Comparison of ENCODE assay signal across 27 cellular contexts in the genomic region with DNA sequence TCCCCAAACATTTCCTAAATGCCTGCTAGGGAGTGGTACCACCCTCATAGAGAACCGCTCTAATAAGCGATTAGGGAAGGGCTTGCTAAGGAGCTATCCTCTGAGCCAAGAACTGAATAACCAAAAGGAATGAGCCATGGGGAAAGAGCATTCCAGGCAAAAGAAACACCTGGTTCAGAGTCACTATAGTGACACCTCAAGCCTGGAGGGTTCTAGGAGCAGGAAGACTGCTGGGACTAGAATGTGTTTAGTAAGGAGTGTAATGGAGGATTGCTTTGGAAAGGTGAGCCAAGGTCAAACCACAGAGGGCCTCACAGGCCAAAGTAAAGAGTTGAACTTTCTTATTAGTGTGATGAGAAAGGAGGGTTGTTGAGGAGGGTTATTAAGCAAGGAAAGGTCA.
"Had no signal": no experiment of that assay in that cellular context is flagged by ENCODE, and none has a peak within 500 bp of the region (broad histone marks: within the 10 kb centered on the region; RNA-seq: fewer than 3 reads in every experiment).

No MANE protein-coding gene starts in this region.

- H3K9ac ChIP-seq: neural progenitor cell had no signal

- H3K36me3 Mint-ChIP-seq: activated CD8-positive, alpha-beta memory T cell treated with anti-CD3 and anti-CD28 coated beads, Interleukin-2, amount 10 ng/mL, durations not matched to agents 7 days and 5 days; activated naive CD4-positive, alpha-beta T cell treated with anti-CD3 and anti-CD28 coated beads, Interleukin-2, amount 10 ng/mL, durations not matched to agents 7 days and 5 days; brain; neural progenitor cell had no signal

- H3K27me3 ChIP-seq: dorsolateral prefrontal cortex, neural progenitor cell, spleen had no signal

- H3K4me3 Mint-ChIP-seq: activated CD4-positive, alpha-beta T cell treated with anti-CD3 and anti-CD28 coated beads, Interleukin-2, amount 10 ng/mL, durations not matched to agents 7 days and 5 days; activated CD8-positive, alpha-beta memory T cell treated with anti-CD3 and anti-CD28 coated beads, Interleukin-2, amount 10 ng/mL, durations not matched to agents 7 days and 5 days; activated CD8-positive, alpha-beta T cell treated with anti-CD3 and anti-CD28 coated beads for 36 hours; activated naive CD4-positive, alpha-beta T cell treated with anti-CD3 and anti-CD28 coated beads, Interleukin-2, amount 10 ng/mL, durations not matched to agents 7 days and 5 days; brain; effector memory CD8-positive, alpha-beta T cell; naive B cell; neural progenitor cell had no signal

- H3K27ac ChIP-seq: dorsolateral prefrontal cortex, neural progenitor cell, spleen, thoracic aorta, WERI-Rb-1 had no signal

- H3K36me3 ChIP-seq: neural progenitor cell, spleen, thoracic aorta, WERI-Rb-1 had no signal

- H3K27ac Mint-ChIP-seq: activated CD4-positive, alpha-beta T cell treated with anti-CD3 and anti-CD28 coated beads, Interleukin-2, amount 10 ng/mL, durations not matched to agents 7 days and 5 days; activated CD8-positive, alpha-beta memory T cell treated with anti-CD3 and anti-CD28 coated beads, Interleukin-2, amount 10 ng/mL, durations not matched to agents 7 days and 5 days; activated CD8-positive, alpha-beta T cell treated with anti-CD3 and anti-CD28 coated beads for 36 hours; activated naive CD4-positive, alpha-beta T cell treated with anti-CD3 and anti-CD28 coated beads, Interleukin-2, amount 10 ng/mL, durations not matched to agents 7 days and 5 days; brain; effector memory CD8-positive, alpha-beta T cell; neural progenitor cell had no signal

- H2AFZ ChIP-seq: neural progenitor cell had no signal

- H3K4me2 ChIP-seq: neural progenitor cell had no signal

- H3K4me1 Mint-ChIP-seq: activated CD4-positive, alpha-beta T cell treated with anti-CD3 and anti-CD28 coated beads, Interleukin-2, amount 10 ng/mL, durations not matched to agents 7 days and 5 days; activated CD8-positive, alpha-beta memory T cell treated with anti-CD3 and anti-CD28 coated beads, Interleukin-2, amount 10 ng/mL, durations not matched to agents 7 days and 5 days; activated naive CD4-positive, alpha-beta T cell treated with anti-CD3 and anti-CD28 coated beads, Interleukin-2, amount 10 ng/mL, durations not matched to agents 7 days and 5 days; brain; naive B cell; neural progenitor cell had no signal

- H3K9me3 Mint-ChIP-seq: activated CD4-positive, alpha-beta T cell treated with anti-CD3 and anti-CD28 coated beads, Interleukin-2, amount 10 ng/mL, durations not matched to agents 7 days and 5 days; activated CD8-positive, alpha-beta T cell treated with anti-CD3 and anti-CD28 coated beads for 36 hours; activated naive CD4-positive, alpha-beta T cell treated with anti-CD3 and anti-CD28 coated beads, Interleukin-2, amount 10 ng/mL, durations not matched to agents 7 days and 5 days; brain; effector memory CD8-positive, alpha-beta T cell; naive B cell; neural progenitor cell had no signal

- FAIRE-seq: colon, endothelial cell of umbilical vein, frontal cortex, TTC549 had no signal

- H3K9me3 ChIP-seq: spleen, thoracic aorta had no signal

- H3K4me3 ChIP-seq: dorsolateral prefrontal cortex, neural progenitor cell, spleen, thoracic aorta had no signal

- DNase-seq: activated CD4-positive, alpha-beta T cell treated with anti-CD3 and anti-CD28 coated beads, Interleukin-2, amount 10 ng/mL, durations not matched to agents 7 days and 5 days; activated CD4-positive, CD25-positive, alpha-beta regulatory T cell treated with anti-CD3 and anti-CD28 coated beads, Interleukin-2, amount 50 U/mL, for 72 hours; activated CD8-positive, alpha-beta memory T cell treated with anti-CD3 and anti-CD28 coated beads, Interleukin-2, amount 10 ng/mL, durations not matched to agents 7 days and 5 days; activated CD8-positive, alpha-beta T cell treated with anti-CD3 and anti-CD28 coated beads for 36 hours; activated effector memory CD4-positive, alpha-beta T cell treated with anti-CD3 and anti-CD28 coated beads, Interleukin-2, amount 50 U/mL, for 16 hours; activated naive CD4-positive, alpha-beta T cell treated with anti-CD3 and anti-CD28 coated beads, Interleukin-2, amount 10 ng/mL, durations not matched to agents 7 days and 5 days; activated T-cell treated with anti-CD3 and anti-CD28 coated beads for 4 hours; central memory CD4-positive, alpha-beta T cell; dorsolateral prefrontal cortex; effector memory CD8-positive, alpha-beta T cell; head of caudate nucleus; hypothalamus; mesendoderm; naive B cell; posterior cingulate gyrus; spleen; stimulated activated CD4-positive, alpha-beta T cell treated with anti-CD3 and anti-CD28 coated beads, Interleukin-4, amount 100 ng/mL, for 1 hour; stimulated activated naive CD4-positive, alpha-beta T cell treated with Interleukin-2 at 50 U/mL for 16 hours; T-helper 1 cell; WERI-Rb-1 had no signal

- H3K4me1 ChIP-seq: neural progenitor cell, spleen had no signal

- ATAC-seq: activated CD8-positive, alpha-beta memory T cell treated with anti-CD3 and anti-CD28 coated beads, Interleukin-2, amount 10 ng/mL, durations not matched to agents 7 days and 5 days; activated CD8-positive, alpha-beta T cell treated with anti-CD3 and anti-CD28 coated beads for 36 hours; effector memory CD8-positive, alpha-beta T cell had no signal
